6 cellular contexts compared by ENCODE assay signal in genomic region chr16:23508589-23509440, GRCh38.
DNase-seq lines count a peak whose midpoint lies in the region; ATAC-seq and TF ChIP-seq lines count a peak whose summit lies in the region.

No MANE protein-coding gene starts in this region.

- no peak for ATAC-seq in GM21526 (IDR thresholded peaks at IDR 0.05; ENCODE audit: low FRiP score, unreplicated experiment)

- no peaks in the 10 kb centered on the region for H3K36me3 ChIP-seq in brain microvascular endothelial cell (replicated peaks)

- DNase-seq in NCI-H1092 treated with DMSO at 0.1 percent for 48 hours (lab: John Stamatoyannopoulos, UW): peak; percentile 2
- no peak for DNase-seq in NCI-H1092 (lab: John Stamatoyannopoulos, UW)
- peak; percentile 20 for DNase-seq in brain microvascular endothelial cell
- DNase-seq in nephron progenitor cell: peak; percentile 24
- no peak for DNase-seq in pons (ENCODE audit: low spot score)

- peaks cover 23% of the 10 kb centered on the region for H3K36me3 Mint-ChIP-seq in nephron progenitor cell (ENCODE audit: low read depth)

- no peaks in the 10 kb centered on the region for H3K27me3 ChIP-seq in brain microvascular endothelial cell (replicated peaks)

- TF ChIP-seq CTCF in brain microvascular endothelial cell (IDR thresholded peaks at IDR 0.05; ENCODE audit: low read depth, low read length, missing control alignments) (no peak), nephron progenitor cell (IDR thresholded peaks at IDR 0.05) (no peak)

- H3K9me3 Mint-ChIP-seq in nephron progenitor cell: no peaks in the 10 kb centered on the region

- no peaks in the 10 kb centered on the region for H3K27me3 Mint-ChIP-seq in nephron progenitor cell (ENCODE audit: low read depth, poor library complexity)

- in situ Hi-C loops in brain microvascular endothelial cell (cut with HindIII; ENCODE audit: low pct_ligation_motif_present, low sequenced_read_pairs): no loop called here

- peak overlapping the region; percentile 52 for H3K27ac Mint-ChIP-seq in nephron progenitor cell

- H3K4me3 ChIP-seq in brain microvascular endothelial cell (ENCODE audit: low read depth, low read length): peak overlapping the region; percentile 68

- H3K4me3 Mint-ChIP-seq in nephron progenitor cell: peak overlapping the region; percentile 91

- H3K27ac ChIP-seq in brain microvascular endothelial cell: no peak overlapping the region

- peaks cover 52% of the 10 kb centered on the region for H3K4me1 Mint-ChIP-seq in nephron progenitor cell

Comparison
In these comparisons a context has a peak if more than half of its experiments do, and no peak if none do; other contexts are left out.
1. DNase-seq: peak in NCI-H1092 treated with DMSO at 0.1 percent for 48 hours (single experiment), brain microvascular endothelial cell (single experiment) and nephron progenitor cell (single experiment); none in NCI-H1092 (single experiment) and pons (single experiment).